In the genomic region with DNA sequence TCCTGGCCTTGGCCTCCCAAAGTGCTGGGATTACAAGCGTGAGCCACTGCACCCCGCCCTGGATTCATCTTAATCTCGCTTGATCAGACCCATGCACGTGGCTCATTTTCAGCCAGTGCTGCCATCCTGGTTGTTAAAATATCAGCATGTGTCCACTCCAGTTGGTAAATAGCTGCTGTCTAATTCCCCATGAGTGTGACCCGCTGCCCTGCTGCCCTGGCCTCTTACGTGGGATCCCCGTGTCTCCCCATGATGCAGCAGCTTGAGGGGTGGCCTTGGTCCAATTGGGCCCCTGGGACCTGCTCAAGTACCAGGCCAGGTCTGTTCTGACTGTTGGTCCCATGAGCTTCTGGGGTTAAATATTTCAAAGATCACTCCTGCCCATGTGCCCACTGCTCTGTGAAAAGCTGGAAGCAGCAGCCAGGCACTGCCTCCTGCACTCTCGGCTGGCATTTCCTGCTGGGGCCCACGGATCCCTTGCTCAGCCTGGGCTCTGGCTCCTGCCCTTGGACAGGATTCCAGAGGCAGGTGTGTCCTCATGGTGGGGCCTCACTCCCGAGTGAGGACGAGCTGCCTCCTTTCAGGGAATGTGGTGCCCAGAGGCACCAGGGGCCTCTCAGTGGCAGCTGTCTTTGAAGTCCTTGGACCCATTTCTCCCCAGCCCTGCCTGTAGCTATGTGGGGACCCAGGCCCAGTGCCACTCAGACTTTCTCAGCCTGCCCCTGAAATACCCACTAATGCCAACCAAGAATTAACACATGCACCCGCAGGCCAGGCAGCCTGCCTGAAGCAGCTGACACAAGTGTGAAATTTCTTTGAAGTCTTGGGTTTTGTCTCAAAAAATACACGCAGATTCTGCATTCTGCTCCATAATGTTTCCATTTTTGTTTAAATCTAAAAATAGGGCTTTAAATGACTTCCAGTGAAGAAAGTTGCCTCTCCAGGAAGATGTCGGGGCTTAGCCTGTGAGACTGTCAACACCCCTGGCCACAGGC, we compare ENCODE assay signal across 29 cellular contexts. TPM values are rescaled to one million over a fixed set of nuclear protein-coding genes. Genes with fewer than 3 reads are reported as not detected.
DNase-seq lines count a peak whose midpoint lies in the region; ATAC-seq and TF ChIP-seq lines count a peak whose summit lies in the region.
"Had no signal": no experiment of that assay in that cellular context is flagged by ENCODE, and none has a peak within 500 bp of the region (broad histone marks: within the 10 kb centered on the region; RNA-seq: fewer than 3 reads in every experiment).

No MANE protein-coding gene starts in this region.

- TF ChIP-seq CTCF in brain (conservative IDR thresholded peaks at IDR 0.05) (no peak), Caco-2 (IDR thresholded peaks at IDR 0.05; ENCODE audit: insufficient read depth in 1 of 2, low read depth in 1 of 2, low read length in 1 of 2, severe bottlenecking in 1 of 2, unreplicated experiment in 1 of 2) (no peak), tibial artery (IDR thresholded peaks at IDR 0.05) (no peak)

- H3K9me3 Mint-ChIP-seq in activated CD4-positive, alpha-beta memory T cell treated with anti-CD3 and anti-CD28 coated beads for 36 hours = no peaks in the 10 kb centered on the region
- no peaks in the 10 kb centered on the region for H3K9me3 Mint-ChIP-seq in activated CD4-positive, alpha-beta memory T cell treated with anti-CD3 and anti-CD28 coated beads, Interleukin-2, amount 10 ng/mL, durations not matched to agents 7 days and 5 days
- H3K9me3 Mint-ChIP-seq in brain = peaks cover 0 to 9% (median 0%) of the 10 kb centered on the region in 5 experiments
- no peaks in the 10 kb centered on the region for H3K9me3 Mint-ChIP-seq in Caco-2 (ENCODE audit: unreplicated experiment)
- H3K9me3 Mint-ChIP-seq: CD8-positive, alpha-beta T cell; naive thymus-derived CD8-positive, alpha-beta T cell had no signal

- H3K9me3 ChIP-seq in Caco-2 (no peaks in the 10 kb centered on the region), tibial artery (no peaks in the 10 kb centered on the region)
- H3K9me3 ChIP-seq: A549, adrenal gland, thoracic aorta had no signal

- no TSS peak for BruUV-seq in Caco-2 (replicated peaks; lab: Mats Ljungman, UMichigan)

- H3K4me3 ChIP-seq in Caco-2 (ENCODE audit: low read depth, low read length) (no peak overlapping the region), tibial artery (no peak overlapping the region)
- H3K4me3 ChIP-seq: A549, adrenal gland, thoracic aorta had no signal

- H3K4me1 Mint-ChIP-seq in activated CD4-positive, alpha-beta memory T cell treated with anti-CD3 and anti-CD28 coated beads for 36 hours (ENCODE audit: low read depth) = no peaks in the 10 kb centered on the region
- no peaks in the 10 kb centered on the region for H3K4me1 Mint-ChIP-seq in activated CD4-positive, alpha-beta memory T cell treated with anti-CD3 and anti-CD28 coated beads, Interleukin-2, amount 10 ng/mL, durations not matched to agents 7 days and 5 days
- H3K4me1 Mint-ChIP-seq in brain = peaks cover 20% of the 10 kb centered on the region
- no peaks in the 10 kb centered on the region for H3K4me1 Mint-ChIP-seq in Caco-2 (ENCODE audit: low read depth, unreplicated experiment)

- peak; percentile 4 for DNase-seq in activated CD4-positive, alpha-beta memory T cell treated with anti-CD3 and anti-CD28 coated beads for 36 hours
- no peak for DNase-seq in activated CD4-positive, alpha-beta memory T cell treated with anti-CD3 and anti-CD28 coated beads, Interleukin-2, amount 10 ng/mL, durations not matched to agents 7 days and 5 days
- DNase-seq in kidney tubule cell (ENCODE audit: low spot score) (peak; percentile 58), superior temporal gyrus (ENCODE audit: extremely low spot score) (peak; percentile 58), Caco-2 (no peak), tibial artery (no peak)
- DNase-seq: activated naive CD4-positive, alpha-beta T cell treated with Interleukin-2 at 50 U/mL for 16 hours; adrenal gland; brain microvascular endothelial cell; DMS153; effector CD8-positive, alpha-beta T cell; foreskin keratinocyte; IMR-90; mesendoderm; naive thymus-derived CD8-positive, alpha-beta T cell; NCI-H1048; NCI-H187 treated with DMSO at 0.1 percent for 48 hours; NCI-H774; occipital lobe; stimulated activated naive CD4-positive, alpha-beta T cell treated with Interleukin-2 at 50 U/mL for 16 hours; T-helper 2 cell had no signal

- H3K27me3 ChIP-seq in Caco-2 (replicated peaks; ENCODE audit: control insufficient read depth, insufficient read depth, low read length) (no peaks in the 10 kb centered on the region), tibial artery (peaks cover 0 to 20% of the 10 kb centered on the region in 2 donors)
- H3K27me3 ChIP-seq: brain microvascular endothelial cell, foreskin keratinocyte had no signal

- ATAC-seq in HG02884 (IDR thresholded peaks at IDR 0.05; ENCODE audit: unreplicated experiment) = no peak
- ATAC-seq: A549; CD8-positive, alpha-beta T cell; foreskin keratinocyte; left lobe of liver; naive thymus-derived CD8-positive, alpha-beta T cell; SK-N-SH treated with all-trans-retinoic acid at 6 μM for 48 hours had no signal

- H3K36me3 Mint-ChIP-seq in activated CD4-positive, alpha-beta memory T cell treated with anti-CD3 and anti-CD28 coated beads for 36 hours = no peaks in the 10 kb centered on the region
- no peaks in the 10 kb centered on the region for H3K36me3 Mint-ChIP-seq in activated CD4-positive, alpha-beta memory T cell treated with anti-CD3 and anti-CD28 coated beads, Interleukin-2, amount 10 ng/mL, durations not matched to agents 7 days and 5 days (ENCODE audit: low read depth)
- no peaks in the 10 kb centered on the region for H3K36me3 Mint-ChIP-seq in brain
- no peaks in the 10 kb centered on the region for H3K36me3 Mint-ChIP-seq in Caco-2 (ENCODE audit: insufficient read depth, unreplicated experiment)
- H3K36me3 Mint-ChIP-seq: CD8-positive, alpha-beta T cell; naive thymus-derived CD8-positive, alpha-beta T cell had no signal

- H3K27ac Mint-ChIP-seq in activated CD4-positive, alpha-beta memory T cell treated with anti-CD3 and anti-CD28 coated beads for 36 hours = no peak overlapping the region
- no peak overlapping the region for H3K27ac Mint-ChIP-seq in activated CD4-positive, alpha-beta memory T cell treated with anti-CD3 and anti-CD28 coated beads, Interleukin-2, amount 10 ng/mL, durations not matched to agents 7 days and 5 days
- H3K27ac Mint-ChIP-seq in brain (peak overlapping the region in 3 of 5 experiments; percentile 64 to 89 (median 71)), Caco-2 (ENCODE audit: unreplicated experiment) (no peak overlapping the region)
- H3K27ac Mint-ChIP-seq: B cell; CD8-positive, alpha-beta T cell; naive thymus-derived CD8-positive, alpha-beta T cell had no signal

- no peak overlapping the region for H3K27ac ChIP-seq in tibial artery
- H3K27ac ChIP-seq: A549, adrenal gland, brain microvascular endothelial cell, foreskin keratinocyte, thoracic aorta had no signal

- no peaks in the 10 kb centered on the region for H3K36me3 ChIP-seq in Caco-2 (ENCODE audit: control insufficient read depth, insufficient read depth, low read length)
- H3K36me3 ChIP-seq in tibial artery = no peaks in the 10 kb centered on the region
- H3K36me3 ChIP-seq: adrenal gland, brain microvascular endothelial cell, thoracic aorta had no signal

- intact Hi-C loops in activated CD4-positive, alpha-beta memory T cell treated with anti-CD3 and anti-CD28 coated beads for 36 hours (cut with micrococcal nuclease) = loop anchor here (10.0 kb wide), 1 partner anchor 554 kb away; no protein-coding TSS in a partner anchor
- intact Hi-C loops in Caco-2 (cut with micrococcal nuclease; ENCODE audit: unreplicated experiment) = loop anchor here (10.0 kb wide), 1 partner anchor 484 kb away; no protein-coding TSS in a partner anchor
- intact Hi-C loops in tibial artery (cut with DNase I; ENCODE audit: low total_unique reads) = no loop called here

- CTCF ChIA-PET in activated CD4-positive, alpha-beta memory T cell treated with anti-CD3 and anti-CD28 coated beads for 36 hours (lab: Charles Lee) = interaction anchor here (0.6 to 22.0 kb wide), 4 partner anchors 125 to 223 kb away, joined by 3 to 1143 read pairs (median 60); no protein-coding TSS in a partner anchor
- CTCF ChIA-PET in activated CD4-positive, alpha-beta memory T cell treated with anti-CD3 and anti-CD28 coated beads, Interleukin-2, amount 10 ng/mL, durations not matched to agents 7 days and 5 days (lab: Charles Lee) = interaction anchor here (1.2 to 9.2 kb wide), 3 partner anchors 9 to 173 kb away, joined by 3 to 315 read pairs (median 3); no protein-coding TSS in a partner anchor
- CTCF ChIA-PET in Caco-2 (lab: Charles Lee) = interaction anchor here (0.6 to 1.1 kb wide), 4 partner anchors 25 to 172 kb away, joined by 3 to 5 read pairs (median 4); no protein-coding TSS in a partner anchor

- POLR2A ChIA-PET in activated CD4-positive, alpha-beta memory T cell treated with anti-CD3 and anti-CD28 coated beads for 36 hours (lab: Charles Lee) = no interaction called here
- POLR2A ChIA-PET in activated CD4-positive, alpha-beta memory T cell treated with anti-CD3 and anti-CD28 coated beads, Interleukin-2, amount 10 ng/mL, durations not matched to agents 7 days and 5 days (lab: Charles Lee) = interaction anchor here (1.5 kb wide), 1 partner anchor 172 kb away, joined by 4 read pairs; no protein-coding TSS in a partner anchor
- POLR2A ChIA-PET in Caco-2 (lab: Charles Lee) = no interaction called here

- H3K27me3 Mint-ChIP-seq in activated CD4-positive, alpha-beta memory T cell treated with anti-CD3 and anti-CD28 coated beads for 36 hours = peaks cover 18% of the 10 kb centered on the region
- H3K27me3 Mint-ChIP-seq in activated CD4-positive, alpha-beta memory T cell treated with anti-CD3 and anti-CD28 coated beads, Interleukin-2, amount 10 ng/mL, durations not matched to agents 7 days and 5 days = peaks cover 21% of the 10 kb centered on the region
- peaks cover 29% of the 10 kb centered on the region for H3K27me3 Mint-ChIP-seq in brain
- peaks cover 4% of the 10 kb centered on the region for H3K27me3 Mint-ChIP-seq in Caco-2 (ENCODE audit: insufficient read depth, unreplicated experiment)

- peaks cover 9% of the 10 kb centered on the region; the same call in 1 of the 2 replicates for H3K4me1 ChIP-seq in Caco-2
- H3K4me1 ChIP-seq in tibial artery = no peaks in the 10 kb centered on the region
- H3K4me1 ChIP-seq: A549, adrenal gland, foreskin keratinocyte had no signal

- H3K4me3 Mint-ChIP-seq in activated CD4-positive, alpha-beta memory T cell treated with anti-CD3 and anti-CD28 coated beads for 36 hours = no peak overlapping the region
- no peak overlapping the region for H3K4me3 Mint-ChIP-seq in activated CD4-positive, alpha-beta memory T cell treated with anti-CD3 and anti-CD28 coated beads, Interleukin-2, amount 10 ng/mL, durations not matched to agents 7 days and 5 days
- H3K4me3 Mint-ChIP-seq in brain (no peak overlapping the region), Caco-2 (ENCODE audit: unreplicated experiment) (no peak overlapping the region)
- H3K4me3 Mint-ChIP-seq: B cell; CD8-positive, alpha-beta T cell; naive thymus-derived CD8-positive, alpha-beta T cell had no signal

RNA-seq across cellular contexts. Expression of gene PRDM11, which starts 38.1 kb away (rescaled TPM):
- 1 to 10 TPM; 1.1 to 1.2 TPM for total RNA-seq in activated CD4-positive, alpha-beta memory T cell treated with anti-CD3 and anti-CD28 coated beads for 36 hours
- total RNA-seq in activated CD4-positive, alpha-beta memory T cell treated with anti-CD3 and anti-CD28 coated beads, Interleukin-2, amount 10 ng/mL, durations not matched to agents 7 days and 5 days = under 1 TPM; 0.78 to 0.85 TPM
- polyA plus RNA-seq in brain (ENCODE audit: insufficient read depth, low read depth, low replicate concordance) = 4.2 TPM
- 11.8 and 12.5 TPM in 2 replicates for total RNA-seq in Caco-2 (2022)

Comparison
In these comparisons a context has a peak if more than half of its experiments do, and no peak if none do; other contexts are left out.
1. DNase-seq: peak in activated CD4-positive, alpha-beta memory T cell treated with anti-CD3 and anti-CD28 coated beads for 36 hours (single experiment), kidney tubule cell (single experiment) and superior temporal gyrus (single experiment); none in activated CD4-positive, alpha-beta memory T cell treated with anti-CD3 and anti-CD28 coated beads, Interleukin-2, amount 10 ng/mL, durations not matched to agents 7 days and 5 days (single experiment), Caco-2 (0 of 2) and tibial artery (0 of 2).
2. H3K27ac Mint-ChIP-seq: peak in brain (3 of 5); none in activated CD4-positive, alpha-beta memory T cell treated with anti-CD3 and anti-CD28 coated beads for 36 hours (single experiment), activated CD4-positive, alpha-beta memory T cell treated with anti-CD3 and anti-CD28 coated beads, Interleukin-2, amount 10 ng/mL, durations not matched to agents 7 days and 5 days (single experiment) and Caco-2 (single experiment).